18 cellular contexts compared by ENCODE assay signal in genomic region chr6:44631968-44632367, GRCh38.
DNase-seq lines count a peak whose midpoint lies in the region; ATAC-seq and TF ChIP-seq lines count a peak whose summit lies in the region.
"Had no signal": no experiment of that assay in that cellular context is flagged by ENCODE, and none has a peak within 500 bp of the region (broad histone marks: within the 10 kb centered on the region; RNA-seq: fewer than 3 reads in every experiment).

No MANE protein-coding gene starts in this region.

- H3K4me2 ChIP-seq in osteoblast (ENCODE audit: insufficient read depth, low read length) = no peak overlapping the region
- H3K4me2 ChIP-seq: A549 had no signal

- no peaks in the 10 kb centered on the region for H3K36me3 ChIP-seq in osteoblast (ENCODE audit: insufficient read depth, low read length)
- H3K36me3 ChIP-seq: Peyer's patch had no signal

- no peaks in the 10 kb centered on the region for H3K9me3 ChIP-seq in osteoblast (ENCODE audit: low read depth, low read length)
- H3K9me3 ChIP-seq: A549, Peyer's patch had no signal

- H3K4me3 ChIP-seq in osteoblast (ENCODE audit: insufficient read depth, low read length) = no peak overlapping the region
- H3K4me3 ChIP-seq: A549, Peyer's patch had no signal

- no peak overlapping the region for H3K27ac ChIP-seq in osteoblast (ENCODE audit: low read depth, low read length)
- H3K27ac ChIP-seq: A549, C4-2B, Peyer's patch had no signal

- peaks cover 4% of the 10 kb centered on the region for H3K27me3 ChIP-seq in osteoblast (ENCODE audit: insufficient read depth, low read length)
- H3K27me3 ChIP-seq: Peyer's patch had no signal

- DNase-seq in EH (ENCODE audit: low read depth) (peak; percentile 65), M059J (ENCODE audit: low read depth) (peak; percentile 77), astrocyte of the hippocampus (ENCODE audit: low read depth, low spot score) (peak; percentile 77), osteoblast (ENCODE audit: insufficient read length, low spot score, missing footprints) (no peak), NCI-H2227 (lab: John Stamatoyannopoulos, UW; ENCODE audit: unreplicated experiment) (no peak), cardiac septum (ENCODE audit: low spot score) (no peak)
- DNase-seq: DND-41, H9, NCI-H1436, NCI-H2029 treated with DMSO at 0.1 percent for 48 hours, NCI-H510A, NCI-H82, Right ventricle myocardium superior had no signal

- no peak for ATAC-seq in HG03520 (IDR thresholded peaks at IDR 0.05; ENCODE audit: unreplicated experiment)
- no peak for ATAC-seq in GM18511 (IDR thresholded peaks at IDR 0.05; ENCODE audit: unreplicated experiment)
- ATAC-seq: A549 had no signal

- no peaks in the 10 kb centered on the region for H3K79me2 ChIP-seq in osteoblast (ENCODE audit: insufficient read depth, low read length)

- intact Hi-C loops in cardiac septum (cut with DNase I) = no loop called here

- no peak for TF ChIP-seq CTCF in osteoblast (IDR thresholded peaks at IDR 0.05; ENCODE audit: extremely low read depth, low read depth, low read length)

- H3K4me1 ChIP-seq in osteoblast (ENCODE audit: insufficient read depth, low read length) = peaks cover 6% of the 10 kb centered on the region
- H3K4me1 ChIP-seq: A549, Peyer's patch had no signal

- H2AFZ ChIP-seq in osteoblast (ENCODE audit: low read length) = peak overlapping the region; percentile 43

- no peaks in the 10 kb centered on the region for H4K20me1 ChIP-seq in osteoblast (ENCODE audit: insufficient read depth, low read length)

Comparison
In these comparisons a context has a peak if more than half of its experiments do, and no peak if none do; other contexts are left out.
1. DNase-seq: peak in EH (single experiment), M059J (single experiment) and astrocyte of the hippocampus (single experiment); none in osteoblast (single experiment), NCI-H2227 (single experiment) and cardiac septum (single experiment).